Comparison of ENCODE assay signal across 2 cellular contexts in genomic region chr16:17578921-17579876, GRCh38.
TF ChIP-seq lines count a peak whose summit lies in the region.

No MANE protein-coding gene starts in this region.

TF ChIP-seq in IMR-90, 13 proteins besides CTCF, POLR2A, EP300 and RAD21:
- peak; percentile 64; the same call in 1 of the 2 replicates for TF ChIP-seq BHLHE40 (IDR thresholded peaks at IDR 0.05; ENCODE audit: low read depth, low read length)
- no peak for TF ChIP-seq RFX5 (IDR thresholded peaks at IDR 0.05; ENCODE audit: low read depth, low read length)
- no peak for TF ChIP-seq FOS (IDR thresholded peaks at IDR 0.05; ENCODE audit: low read depth, low read length)
- peak; percentile 18; the same call in 1 of the 2 replicates for TF ChIP-seq MAZ (IDR thresholded peaks at IDR 0.05; ENCODE audit: borderline replicate concordance, low read depth, low read length)
- no peak for TF ChIP-seq ELK1 (IDR thresholded peaks at IDR 0.05; ENCODE audit: borderline replicate concordance, low read depth, low read length)
- no peak for TF ChIP-seq MAFK (IDR thresholded peaks at IDR 0.05; ENCODE audit: low read depth, low read length)
- peak; percentile 84 for TF ChIP-seq SMC3 (IDR thresholded peaks at IDR 0.05; ENCODE audit: low read depth, low read length)
- TF ChIP-seq RCOR1 (IDR thresholded peaks at IDR 0.05; ENCODE audit: insufficient replicate concordance, low read length), result no peak
- TF ChIP-seq CEBPB (IDR thresholded peaks at IDR 0.05; ENCODE audit: low read depth, low read length), result peak; percentile 51; the same call in 1 of the 2 replicates

TF ChIP-seq in SK-N-SH, 30 proteins besides CTCF, POLR2A, EP300 and RAD21:
- TF ChIP-seq SMC3 (IDR thresholded peaks at IDR 0.05; ENCODE audit: low read depth, low read length), result peak; percentile 81
- TF ChIP-seq JUND (IDR thresholded peaks at IDR 0.05), result no peak
- peak; percentile 28; the same call in 1 of the 2 replicates for TF ChIP-seq RCOR1 (IDR thresholded peaks at IDR 0.05; ENCODE audit: low read length)
